ENCODE assay signal across 25 cellular contexts in genomic region chr17:80244871-80245509, GRCh38. TPM values are rescaled to one million over a fixed set of nuclear protein-coding genes. Genes with fewer than 3 reads are reported as not detected.
DNase-seq lines count a peak whose midpoint lies in the region; ATAC-seq and TF ChIP-seq lines count a peak whose summit lies in the region.
"Had no signal": no experiment of that assay in that cellular context is flagged by ENCODE, and none has a peak within 500 bp of the region (broad histone marks: within the 10 kb centered on the region; RNA-seq: fewer than 3 reads in every experiment).

No MANE protein-coding gene starts in this region.

- DNase-seq in H7: peak; percentile 21
- no peak for DNase-seq in endothelial cell (ENCODE audit: low spot score)
- no peak for DNase-seq in neuronal stem cell (ENCODE audit: low spot score)
- no peak for DNase-seq in activated gamma-delta T cell treated with Interleukin-2 at 50 U/mL for 16 hours
- DNase-seq in NCI-H748 treated with DMSO at 0.1 percent for 48 hours (lab: John Stamatoyannopoulos, UW): no peak
- DNase-seq: CD4-positive, alpha-beta T cell; COR-L47; DMS 273 treated with DMSO at 0.1 percent for 48 hours; DMS79 treated with DMSO at 0.1 percent for 48 hours; GM23248; IMR-90; NCI-H1105; NCI-H146; NCI-H2029 treated with DMSO at 0.1 percent for 48 hours; NCI-H345; NCI-H524 treated with DMSO at 0.1 percent for 48 hours; OCI-M1 had no signal

- no peak overlapping the region for H2BK120ac ChIP-seq in neuronal stem cell (ENCODE audit: low read depth, low read length)

- no peaks in the 10 kb centered on the region for H3K9me3 ChIP-seq in BLaER1 treated with 17β-estradiol and CSF1 and Interleukin-3, amounts not matched to agents 10 nM and 100 nM (replicated peaks in 1 of 11)
- no peaks in the 10 kb centered on the region for H3K9me3 ChIP-seq in neuronal stem cell (replicated peaks in 1 of 2; ENCODE audit: control insufficient read depth in 2 of 2, insufficient read depth in 1 of 2, low read depth in 1 of 2, low read length in 2 of 2)
- H3K9me3 ChIP-seq: A549, SJSA1 had no signal

- no peak overlapping the region for H4K91ac ChIP-seq in neuronal stem cell (ENCODE audit: low read depth, low read length, poor library complexity)

- WGBS in neuronal stem cell (ENCODE audit: extremely low coverage in 2 of 2, insufficient read length in 2 of 2, insufficient replicate concordance in 1 of 2), 2 donors: no CpG with 5 or more reads among the region's 22 CpGs

- H3K27me3 ChIP-seq in BLaER1 treated with 17β-estradiol and CSF1 and Interleukin-3, amounts not matched to agents 10 nM and 100 nM: no peaks in the 10 kb centered on the region
- H3K27me3 ChIP-seq in H7 (ENCODE audit: control insufficient read depth, insufficient read depth, low read length): no peaks in the 10 kb centered on the region
- no peaks in the 10 kb centered on the region for H3K27me3 ChIP-seq in neuronal stem cell (ENCODE audit: control insufficient read depth in 3 of 3, insufficient read depth in 3 of 3, low read depth in 1 of 3, low read length in 3 of 3)
- H3K27me3 ChIP-seq: SJSA1 had no signal

- no peak overlapping the region for H3K18ac ChIP-seq in neuronal stem cell (ENCODE audit: low read length)

- no peaks in the 10 kb centered on the region; a peak in 1 of 22 replicates for H4K20me1 ChIP-seq in BLaER1 treated with 17β-estradiol and CSF1 and Interleukin-3, amounts not matched to agents 10 nM and 100 nM

- H2AK5ac ChIP-seq in neuronal stem cell (ENCODE audit: low read depth, low read length): no peak overlapping the region

- no peak overlapping the region for H2BK15ac ChIP-seq in neuronal stem cell (ENCODE audit: low read length)

- H3K14ac ChIP-seq in neuronal stem cell (ENCODE audit: low read length): no peak overlapping the region

- H3K9ac ChIP-seq in BLaER1 treated with 17β-estradiol and CSF1 and Interleukin-3, amounts not matched to agents 10 nM and 100 nM: no peak overlapping the region; a peak in 1 of 22 replicates
- peak overlapping the region; percentile 24 for H3K9ac ChIP-seq in neuronal stem cell (ENCODE audit: low read depth, low read length, poor library complexity)
- H3K9ac ChIP-seq: GM23248, KMS-11 had no signal

- no peak overlapping the region for H4K8ac ChIP-seq in neuronal stem cell (ENCODE audit: low read depth, low read length)

- H3K9me3 Mint-ChIP-seq in endothelial cell (ENCODE audit: unreplicated experiment): no peaks in the 10 kb centered on the region
- H3K9me3 Mint-ChIP-seq: CD4-positive, alpha-beta T cell had no signal

- H3K36me3 Mint-ChIP-seq in endothelial cell (ENCODE audit: low read depth, unreplicated experiment): peaks cover 20% of the 10 kb centered on the region

- no peak overlapping the region for H2BK12ac ChIP-seq in neuronal stem cell (ENCODE audit: low read length)

- no peaks in the 10 kb centered on the region for H3K79me1 ChIP-seq in neuronal stem cell (ENCODE audit: low read depth, low read length)

- peak overlapping the region; percentile 57 for H3K27ac Mint-ChIP-seq in endothelial cell (ENCODE audit: unreplicated experiment)
- H3K27ac Mint-ChIP-seq: B cell; CD4-positive, alpha-beta T cell had no signal

- H2AFZ ChIP-seq in neuronal stem cell (ENCODE audit: low read length): no peak overlapping the region
- H2AFZ ChIP-seq: GM23248 had no signal

- peaks cover 0 to 95% (median 0%) of the 10 kb centered on the region in 11 experiments; a peak in 6 of 22 replicates for H3K36me3 ChIP-seq in BLaER1 treated with 17β-estradiol and CSF1 and Interleukin-3, amounts not matched to agents 10 nM and 100 nM
- H3K36me3 ChIP-seq in H7 (replicated peaks; ENCODE audit: control insufficient read depth, insufficient read depth, low read length) (peaks cover 1% of the 10 kb centered on the region), neuronal stem cell (replicated peaks in 1 of 2; ENCODE audit: control insufficient read depth in 2 of 2, insufficient read depth in 2 of 2, low read length in 2 of 2) (peaks cover 15 to 50% of the 10 kb centered on the region in 2 donors)

- H3K4ac ChIP-seq in neuronal stem cell (ENCODE audit: low read length): no peak overlapping the region

- H3K27me3 Mint-ChIP-seq in endothelial cell (ENCODE audit: unreplicated experiment): peaks cover 7% of the 10 kb centered on the region
- H3K27me3 Mint-ChIP-seq: B cell; CD4-positive, alpha-beta T cell had no signal

- H3K4me1 Mint-ChIP-seq in endothelial cell (ENCODE audit: unreplicated experiment): no peaks in the 10 kb centered on the region
- H3K4me1 Mint-ChIP-seq: B cell had no signal

- H3K23ac ChIP-seq in neuronal stem cell (ENCODE audit: low read depth, low read length, poor library complexity): no peak overlapping the region

- H3K4me1 ChIP-seq in BLaER1 treated with 17β-estradiol and CSF1 and Interleukin-3, amounts not matched to agents 10 nM and 100 nM: peaks cover 0 to 13% (median 9%) of the 10 kb centered on the region in 10 experiments; a peak in 12 of 20 replicates
- H3K4me1 ChIP-seq in neuronal stem cell (ENCODE audit: control insufficient read depth in 2 of 2, insufficient read depth in 1 of 2, low read depth in 1 of 2, low read length in 2 of 2): no peaks in the 10 kb centered on the region
- H3K4me1 ChIP-seq: SJSA1 had no signal

- TF ChIP-seq CTCF in endothelial cell (IDR thresholded peaks at IDR 0.05; ENCODE audit: unreplicated experiment): no peak

- H2BK5ac ChIP-seq in neuronal stem cell (ENCODE audit: low read length): no peak overlapping the region

- H3K4me2 ChIP-seq in BLaER1 treated with 17β-estradiol and CSF1 and Interleukin-3, amounts not matched to agents 10 nM and 100 nM: peak overlapping the region in 6 of 11 experiments; percentile 24 to 39 (median 32); a peak in 6 of 22 replicates
- H3K4me2 ChIP-seq in neuronal stem cell (ENCODE audit: insufficient read depth, low read length, poor library complexity, severe bottlenecking): no peak overlapping the region
- H3K4me2 ChIP-seq: A549, KMS-11 had no signal

- no peak overlapping the region for H3K27ac ChIP-seq in BLaER1 treated with 17β-estradiol and CSF1 and Interleukin-3, amounts not matched to agents 10 nM and 100 nM
- H3K27ac ChIP-seq in neuronal stem cell (replicated peaks; ENCODE audit: low read length): peak overlapping the region; percentile 17
- H3K27ac ChIP-seq: A549, GM23248, KMS-11, SJSA1 had no signal

- H3K4me3 ChIP-seq in BLaER1 treated with 17β-estradiol and CSF1 and Interleukin-3, amounts not matched to agents 10 nM and 100 nM: no peak overlapping the region
- H3K4me3 ChIP-seq in H7 (ENCODE audit: insufficient read depth, low read depth, low read length): no peak overlapping the region
- H3K4me3 ChIP-seq in neuronal stem cell (ENCODE audit: low read length in 2 of 2): peak overlapping the region in 1 of 2 donors; percentile 59
- H3K4me3 ChIP-seq: A549, GM12878, GM23248, SJSA1 had no signal

- no peak for ATAC-seq in GM18520 (IDR thresholded peaks at IDR 0.05; ENCODE audit: unreplicated experiment)
- ATAC-seq: A549, GM12878, HCT116 had no signal

- H3K4me3 Mint-ChIP-seq in endothelial cell (ENCODE audit: unreplicated experiment): peak overlapping the region; percentile 34
- H3K4me3 Mint-ChIP-seq: B cell; CD4-positive, alpha-beta T cell had no signal

RNA-seq across cellular contexts. Expression of gene RNF213, which starts 15.7 kb away (rescaled TPM):
- total RNA-seq in H7 (2014; rRNA removed; shearing (Covaris generic)): 29.4 and 48.8 TPM in 2 replicates
- 110 TPM for total RNA-seq in endothelial cell (ENCODE audit: unreplicated experiment)
- 17.4 TPM for polyA plus RNA-seq in neuronal stem cell (2013, experiment 1 of 2)
- 18.4 TPM for polyA plus RNA-seq in neuronal stem cell (2013, experiment 2 of 2)

RNA-seq across cellular contexts. Expression of gene SLC26A11, which starts 24.8 kb away (rescaled TPM):
- 19.4 and 20.6 TPM in 2 replicates for total RNA-seq in H7 (2014; rRNA removed; shearing (Covaris generic))
- 50.1 TPM for total RNA-seq in endothelial cell (ENCODE audit: unreplicated experiment)
- polyA plus RNA-seq in neuronal stem cell (2013, experiment 1 of 2): 14.4 TPM
- 14.7 TPM for polyA plus RNA-seq in neuronal stem cell (2013, experiment 2 of 2)

RNA-seq across cellular contexts. Expression of gene SGSH, which starts 24.9 kb away (rescaled TPM):
- total RNA-seq in H7 (2014; rRNA removed; shearing (Covaris generic)): 10.2 and 12.5 TPM in 2 replicates
- 76.0 TPM for total RNA-seq in endothelial cell (ENCODE audit: unreplicated experiment)
- 8.1 TPM for polyA plus RNA-seq in neuronal stem cell (2013, experiment 1 of 2)
- polyA plus RNA-seq in neuronal stem cell (2013, experiment 2 of 2): 7.7 TPM
